Comparison of ENCODE assay signal across 9 cellular contexts in the genomic region with DNA sequence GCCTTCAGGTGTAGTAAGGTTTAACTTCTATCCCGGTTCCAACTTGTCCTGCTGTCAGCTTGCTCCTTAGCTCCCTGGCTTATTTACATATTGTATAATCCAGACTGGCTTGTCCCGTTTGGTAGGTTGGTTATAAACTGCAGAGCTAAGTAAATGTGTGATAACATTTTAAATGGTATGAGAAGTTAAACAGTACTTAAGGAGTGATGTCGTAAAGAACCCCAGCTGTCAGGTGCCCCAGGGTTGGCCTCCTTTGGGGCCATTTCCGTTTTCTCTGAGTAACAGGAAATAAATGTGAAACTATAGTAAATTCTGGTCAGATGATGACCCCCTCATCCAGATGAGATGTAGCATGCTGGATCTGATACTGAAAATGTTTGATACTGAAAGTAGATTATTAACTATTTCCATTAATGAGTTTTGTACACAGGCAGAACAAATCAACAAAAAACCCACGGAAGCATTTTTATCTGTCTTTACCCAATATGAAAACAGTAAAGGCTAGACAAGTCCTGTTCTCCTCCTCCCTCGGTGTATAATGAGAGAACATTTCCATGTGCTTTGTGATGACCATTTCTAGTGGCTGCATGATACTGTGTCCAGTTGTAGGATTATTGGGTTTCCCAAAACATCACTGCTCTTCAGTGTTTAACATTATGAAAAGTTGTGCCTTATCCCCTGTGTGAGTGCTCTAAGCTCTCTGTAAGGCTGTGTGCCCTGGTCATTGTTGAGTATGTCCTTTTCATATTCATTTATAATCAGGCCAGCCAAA. TPM values are rescaled to one million over a fixed set of nuclear protein-coding genes. Genes with fewer than 3 reads are reported as not detected.
DNase-seq lines count a peak whose midpoint lies in the region; ATAC-seq, FAIRE-seq and TF ChIP-seq lines count a peak whose summit lies in the region.
"Had no signal": no experiment of that assay in that cellular context is flagged by ENCODE, and none has a peak within 500 bp of the region (broad histone marks: within the 10 kb centered on the region; RNA-seq: fewer than 3 reads in every experiment).

No MANE protein-coding gene starts in this region.

- DNase-seq in A549 (ENCODE audit: low read depth in 1 of 2, low spot score in 1 of 2) (peak in 1 of 2 experiments; percentile 12), cardiac fibroblast (ENCODE audit: low read depth in 2 of 2) (peak; percentile 80 to 86), mucosa of gallbladder (ENCODE audit: low spot score) (peak; percentile 78), NCI-H187 (lab: John Stamatoyannopoulos, UW) (no peak), hippocampal formation (lab: John Stamatoyannopoulos, UW) (no peak)

- POLR2A ChIA-PET in A549 (lab: Yijun Ruan, JAX): no interaction called here

- H3K4me1 ChIP-seq in A549: peaks cover 27% of the 10 kb centered on the region
- H3K4me1 ChIP-seq in OCI-LY3 (ENCODE audit: low read length): peaks cover 98% of the 10 kb centered on the region

- peaks cover 12% of the 10 kb centered on the region for H3K36me3 ChIP-seq in OCI-LY3 (replicated peaks; ENCODE audit: low read depth, low read length)

- TF ChIP-seq CTCF in A549 (IDR thresholded peaks at IDR 0.05) (no peak), OCI-LY3 (IDR thresholded peaks at IDR 0.05; ENCODE audit: low read depth, low read length) (no peak), cardiac fibroblast (IDR thresholded peaks at IDR 0.05; ENCODE audit: low read depth, low read length) (no peak)

- no peaks in the 10 kb centered on the region for H3K27me3 ChIP-seq in OCI-LY3 (ENCODE audit: low read depth, low read length)

- no peak for TF ChIP-seq RAD21 in A549 (conservative IDR thresholded peaks at IDR 0.05 in 1 of 2, IDR thresholded peaks at IDR 0.05 in 1 of 2)

- H3K79me2 ChIP-seq in OCI-LY3 (ENCODE audit: low read length): peaks cover 98% of the 10 kb centered on the region

- H3K27ac ChIP-seq in A549 (peak overlapping the region in 1 of 2 experiments; percentile 23; a peak in 1 of 6 replicates), OCI-LY3 (ENCODE audit: low read length) (peak overlapping the region; percentile 93)

- H3K4me3 ChIP-seq in A549 (no peak overlapping the region), OCI-LY3 (ENCODE audit: low read length) (peak overlapping the region; percentile 68), cardiac fibroblast (replicated peaks in 1 of 2; ENCODE audit: low read depth in 2 of 2, low read length in 2 of 2) (no peak overlapping the region)

- peak overlapping the region; percentile 88 for H3K9ac ChIP-seq in OCI-LY3 (ENCODE audit: low read length)

- H4K20me1 ChIP-seq in OCI-LY3 (ENCODE audit: insufficient read depth, low read length): no peaks in the 10 kb centered on the region

- H3K4me2 ChIP-seq in A549 (peak overlapping the region; percentile 60), OCI-LY3 (ENCODE audit: low read length) (peak overlapping the region; percentile 91)

- no peak overlapping the region for H2AFZ ChIP-seq in OCI-LY3 (ENCODE audit: low read depth, low read length)

- no peak for TF ChIP-seq POLR2A in A549 (IDR thresholded peaks at IDR 0.05; ENCODE audit: low read length)

- peak in 1 of 2 experiments; percentile 24; a peak in 1 of 6 replicates for ATAC-seq in A549
- peak; percentile 91 for ATAC-seq in GM18508 (IDR thresholded peaks at IDR 0.05; ENCODE audit: insufficient read depth, unreplicated experiment)
- peak; percentile 85 for ATAC-seq in HG02943 (IDR thresholded peaks at IDR 0.05; ENCODE audit: low read depth, unreplicated experiment)
- ATAC-seq: HCT116 had no signal

- no peak for TF ChIP-seq EP300 in A549 (IDR thresholded peaks at IDR 0.05)

- H3K9me3 ChIP-seq in A549 (no peaks in the 10 kb centered on the region), OCI-LY3 (ENCODE audit: insufficient read depth, low read length) (no peaks in the 10 kb centered on the region)

- 42% methylated on average over 6 of the region's 6 CpGs for WGBS in A549 (ENCODE audit: missing lambda C conversion rate)

- CTCF ChIA-PET in A549 (lab: Yijun Ruan, JAX): no interaction called here

- no peak for FAIRE-seq in A549 (lab: Jason Lieb, UNC)

TF ChIP-seq in A549, 52 proteins besides CTCF, POLR2A, EP300 and RAD21:
- TF ChIP-seq KDM1A (IDR thresholded peaks at IDR 0.05; ENCODE audit: low read depth) (no peak), FOSB (CRISPR knock-in tag; IDR thresholded peaks at IDR 0.05) (no peak), CBX8 (IDR thresholded peaks at IDR 0.05) (no peak), SREBF2 (IDR thresholded peaks at IDR 0.05) (no peak), JUN (IDR thresholded peaks at IDR 0.05) (no peak), EHF (CRISPR knock-in tag; IDR thresholded peaks at IDR 0.05) (no peak), ZNF302 (CRISPR knock-in tag; IDR thresholded peaks at IDR 0.05) (no peak), FOXS1 (CRISPR knock-in tag; IDR thresholded peaks at IDR 0.05) (no peak), HOXA7 (CRISPR knock-in tag; IDR thresholded peaks at IDR 0.05) (no peak), ZC3H11A (IDR thresholded peaks at IDR 0.05) (no peak), RARB (CRISPR knock-in tag; IDR thresholded peaks at IDR 0.05) (no peak), NPAS2 (CRISPR knock-in tag; IDR thresholded peaks at IDR 0.05; ENCODE audit: borderline replicate concordance) (no peak), TFCP2L1 (CRISPR knock-in tag; IDR thresholded peaks at IDR 0.05) (no peak), PHF8 (IDR thresholded peaks at IDR 0.05; ENCODE audit: borderline replicate concordance, low read depth) (no peak), JUNB (IDR thresholded peaks at IDR 0.05) (no peak), BHLHE40 (IDR thresholded peaks at IDR 0.05; ENCODE audit: low read depth, low read length) (no peak), NFE2L2 (conservative IDR thresholded peaks at IDR 0.05; ENCODE audit: low read length) (no peak), MYC (IDR thresholded peaks at IDR 0.05; ENCODE audit: borderline replicate concordance, low read length) (no peak)
- TF ChIP-seq, protein P1, sequence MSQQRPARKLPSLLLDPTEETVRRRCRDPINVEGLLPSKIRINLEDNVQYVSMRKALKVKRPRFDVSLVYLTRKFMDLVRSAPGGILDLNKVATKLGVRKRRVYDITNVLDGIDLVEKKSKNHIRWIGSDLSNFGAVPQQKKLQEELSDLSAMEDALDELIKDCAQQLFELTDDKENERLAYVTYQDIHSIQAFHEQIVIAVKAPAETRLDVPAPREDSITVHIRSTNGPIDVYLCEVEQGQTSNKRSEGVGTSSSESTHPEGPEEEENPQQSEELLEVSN (IDR thresholded peaks at IDR 0.05; ENCODE audit: borderline replicate concordance, low read depth): no peak
TF ChIP-seq in A549: peak in this region for 0.

RNA-seq across cellular contexts. Expression of a gene that starts 22.4 kb away (rescaled TPM):
- polyA plus RNA-seq in A549 (2011; rRNA removed) (3.6 and 3.8 TPM in 2 replicates), A549 (2017; fragmentation: RNase III; extraction: RNeasy Plus Mini Kit Qiagen cat#74134 plus additional on column Dnase treatment) (2.0 to 2.5 TPM (median 2.3 TPM) in 3 replicates)
- polyA plus RNA-seq in A549 (2012; cell fraction: cytosol; rRNA removed): 0.73 and 1.0 TPM in 2 replicates
- 0.68 and 0.69 TPM in 2 replicates for polyA plus RNA-seq in A549 (2012; cell fraction: nucleus; rRNA removed)
- polyA minus RNA-seq in A549 (2011; rRNA and poly(A)+ RNA removed): 2.9 and 6.2 TPM in 2 replicates
- 47.9 TPM for total RNA-seq in mucosa of gallbladder

Comparison
In these comparisons a context has a peak if more than half of its experiments do, and no peak if none do; other contexts are left out.
1. DNase-seq: peak in cardiac fibroblast (2 of 2) and mucosa of gallbladder (single experiment); none in NCI-H187 (0 of 2) and hippocampal formation (0 of 2).